ENCODE assay signal across 8 cellular contexts in the genomic region with DNA sequence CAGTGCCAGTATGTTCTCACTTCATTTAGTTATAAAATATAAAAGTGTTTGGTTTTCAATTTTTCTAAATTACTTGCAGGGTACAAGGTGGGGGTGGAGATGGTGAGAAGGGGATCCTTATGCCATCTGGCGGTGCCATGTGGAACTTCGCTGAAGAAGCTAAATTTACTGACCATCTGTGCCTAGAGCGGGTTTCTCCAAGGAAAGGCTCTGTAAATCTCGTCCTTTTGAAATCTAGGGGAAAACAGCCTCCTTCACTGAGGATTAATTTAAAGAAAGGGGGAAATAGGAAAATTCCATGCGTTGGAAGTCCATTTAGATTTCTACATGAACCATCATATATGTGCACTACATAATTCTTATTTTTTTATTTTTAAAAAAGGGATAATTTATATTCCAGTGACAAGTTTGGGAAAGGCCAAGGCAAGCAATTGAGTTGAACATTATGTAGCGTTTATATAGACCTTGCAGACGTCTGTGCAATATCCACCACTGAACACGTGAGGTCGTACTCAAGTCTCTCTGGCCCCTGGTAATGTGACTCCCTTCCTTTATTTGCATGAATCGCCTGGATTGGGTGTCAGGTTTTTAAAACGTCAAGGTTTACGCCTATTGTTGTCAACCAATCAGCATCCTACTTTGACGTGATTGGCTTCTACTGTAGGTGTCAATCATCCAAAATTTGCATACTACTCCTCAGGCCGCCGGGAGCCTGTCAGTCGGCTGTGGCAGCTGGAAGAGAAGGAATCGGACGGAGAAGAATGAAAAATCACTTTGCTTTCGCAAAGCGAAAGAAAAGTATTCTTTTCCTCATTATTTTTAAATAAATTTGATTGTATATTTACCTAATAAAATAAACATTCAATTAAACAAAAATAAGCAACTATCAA.
A peak's percentile ranks its signal among the peaks of the same experiment; 100 is the strongest.
DNase-seq lines count a peak whose midpoint lies in the region; ATAC-seq and TF ChIP-seq lines count a peak whose summit lies in the region.

No MANE protein-coding gene starts in this region.

- TF ChIP-seq CTCF in left ventricle myocardium inferior (IDR thresholded peaks at IDR 0.05; ENCODE audit: borderline replicate concordance) (peak; percentile 57), KMS-11 (conservative IDR thresholded peaks at IDR 0.05; ENCODE audit: low read depth, low read length) (peak; percentile 97), MCF 10A (IDR thresholded peaks at IDR 0.05; ENCODE audit: unreplicated experiment) (peak; percentile 53), left lung (IDR thresholded peaks at IDR 0.05) (peak; percentile 47 to 73), suprapubic skin (IDR thresholded peaks at IDR 0.05) (peak; percentile 62 to 68)

- no peaks in the 10 kb centered on the region for H3K36me3 Mint-ChIP-seq in MCF 10A (ENCODE audit: insufficient read depth, unreplicated experiment)

- H3K4me2 ChIP-seq in KMS-11, result peak overlapping the region; percentile 98

- BruUV-seq in MCF 10A (replicated peaks; lab: Mats Ljungman, UMichigan), result no TSS peak

- POLR2A ChIA-PET in MCF 10A (lab: Yijun Ruan, JAX), result interaction anchor here (0.6 kb wide), 1 partner anchor 603 kb away, joined by 3 read pairs; no protein-coding TSS in a partner anchor

- H3K27ac ChIP-seq in left ventricle myocardium inferior (replicated peaks) (no peak overlapping the region), KMS-11 (no peak overlapping the region), left lung (peak overlapping the region in 1 of 2 donors; percentile 1), suprapubic skin (peak overlapping the region; percentile 91)

- no peak overlapping the region for H3K9ac ChIP-seq in KMS-11

- CTCF ChIA-PET in MCF 10A (lab: Yijun Ruan, JAX), result interaction anchor here (0.8 to 9.7 kb wide), 8 partner anchors 55 to 595 kb away, joined by 3 to 93 read pairs (median 4); no protein-coding TSS in a partner anchor

- DNase-seq in left ventricle myocardium inferior (no peak), cardiac septum (ENCODE audit: low spot score) (no peak), NOMO-1 treated with dmso at 0.1 percent for 144 hours (lab: John Stamatoyannopoulos, UW; ENCODE audit: unreplicated experiment) (peak; percentile 94), MCF 10A (ENCODE audit: unreplicated experiment) (peak; percentile 60), left lung (no peak), suprapubic skin (ENCODE audit: low spot score in 2 of 2) (peak; percentile 72 to 84)
- DNase-seq in NK-92 treated with Interleukin-12 subunit alpha and Interleukin-12 subunit beta, amount 100 ng/mL, for 24 hours (lab: John Stamatoyannopoulos, UW), result no peak

- peak; percentile 9 for ATAC-seq in left lung

- H3K4me3 ChIP-seq in left ventricle myocardium inferior (no peak overlapping the region), KMS-11 (IDR thresholded peaks at IDR 0.05; ENCODE audit: insufficient read depth, low read depth, low read length) (no peak overlapping the region), left lung (no peak overlapping the region), suprapubic skin (peak overlapping the region; percentile 57)

- intact Hi-C loops in left ventricle myocardium inferior (cut with micrococcal nuclease) (loop anchor here (5.0 to 10.0 kb wide), 3 partner anchors 288 to 593 kb away; no protein-coding TSS in a partner anchor), cardiac septum (cut with DNase I) (loop anchor here (5.0 to 10.0 kb wide), 4 partner anchors 140 to 358 kb away; no protein-coding TSS in a partner anchor), MCF 10A (cut with micrococcal nuclease) (loop anchor here (1.0 kb wide), 1 partner anchor 596 kb away; no protein-coding TSS in a partner anchor), left lung (cut with DNase I) (loop anchor here in 1 of 2 donors (5.0 kb wide), 1 partner anchor 463 kb away; no protein-coding TSS in a partner anchor)

- no peak overlapping the region for H2AFZ ChIP-seq in KMS-11 (ENCODE audit: low read depth)

- peaks cover 6% of the 10 kb centered on the region for H3K4me1 Mint-ChIP-seq in MCF 10A (ENCODE audit: insufficient read depth, unreplicated experiment)

- H4K20me1 ChIP-seq in KMS-11 (ENCODE audit: insufficient read depth), result no peaks in the 10 kb centered on the region

- TF ChIP-seq EP300 in suprapubic skin (IDR thresholded peaks at IDR 0.05), result no peak

- H3K9me3 Mint-ChIP-seq in MCF 10A (ENCODE audit: unreplicated experiment), result no peaks in the 10 kb centered on the region

- peaks cover 38% of the 10 kb centered on the region for H3K4me1 ChIP-seq in left ventricle myocardium inferior
- H3K4me1 ChIP-seq in KMS-11 (ENCODE audit: low read depth, poor library complexity, severe bottlenecking), result peaks cover 35% of the 10 kb centered on the region
- H3K4me1 ChIP-seq in left lung, result peaks cover 14 to 26% of the 10 kb centered on the region in 2 donors
- peaks cover 57% of the 10 kb centered on the region for H3K4me1 ChIP-seq in suprapubic skin

- H3K4me3 Mint-ChIP-seq in MCF 10A (ENCODE audit: unreplicated experiment), result no peak overlapping the region

- TF ChIP-seq POLR2A in suprapubic skin (IDR thresholded peaks at IDR 0.05), result peak in 1 of 2 donors; percentile 50

- 5% methylated on average over 20 of the region's 20 CpGs for WGBS in suprapubic skin

- no peak overlapping the region for H3K27ac Mint-ChIP-seq in MCF 10A (ENCODE audit: low read depth, unreplicated experiment)

- H3K9me3 ChIP-seq in left ventricle myocardium inferior (replicated peaks) (no peaks in the 10 kb centered on the region), left lung (no peaks in the 10 kb centered on the region), suprapubic skin (no peaks in the 10 kb centered on the region)

- H3K36me3 ChIP-seq in left ventricle myocardium inferior, result no peaks in the 10 kb centered on the region
- H3K36me3 ChIP-seq in KMS-11 (ENCODE audit: insufficient read depth), result no peaks in the 10 kb centered on the region
- no peaks in the 10 kb centered on the region for H3K36me3 ChIP-seq in left lung
- no peaks in the 10 kb centered on the region for H3K36me3 ChIP-seq in suprapubic skin

- H3K27me3 ChIP-seq in left ventricle myocardium inferior (ENCODE audit: low read depth) (peaks cover 99% of the 10 kb centered on the region), KMS-11 (ENCODE audit: insufficient read depth, low read depth) (peaks cover 65% of the 10 kb centered on the region), left lung (peaks cover 83 to 100% of the 10 kb centered on the region in 2 donors), suprapubic skin (peaks cover 55% of the 10 kb centered on the region)

- H3K79me2 ChIP-seq in KMS-11 (ENCODE audit: insufficient read depth, low read depth), result no peaks in the 10 kb centered on the region

- peaks cover 27% of the 10 kb centered on the region for H3K27me3 Mint-ChIP-seq in MCF 10A (ENCODE audit: insufficient read depth, unreplicated experiment)

Comparison
In these comparisons a context has a peak if more than half of its experiments do, and no peak if none do; other contexts are left out.
1. DNase-seq: peak in NOMO-1 treated with dmso at 0.1 percent for 144 hours (single experiment), MCF 10A (single experiment) and suprapubic skin (2 of 2); none in left ventricle myocardium inferior (single experiment), cardiac septum (single experiment), left lung (0 of 2) and NK-92 treated with Interleukin-12 subunit alpha and Interleukin-12 subunit beta, amount 100 ng/mL, for 24 hours (single experiment).
2. Peak in every context shown above with its lines, with median percentiles within 50 percentile points of each other: CTCF ChIP-seq.